ENCODE assay signal across 8 cellular contexts in genomic region chr11:92941676-92942571, GRCh38. TPM values are rescaled to one million over a fixed set of nuclear protein-coding genes. Genes with fewer than 3 reads are reported as not detected.
DNase-seq lines count a peak whose midpoint lies in the region; ATAC-seq and TF ChIP-seq lines count a peak whose summit lies in the region.

No MANE protein-coding gene starts in this region.

- WGBS in heart left ventricle, 4 donors: 34 to 36% (median 35%) methylated on average over 12 of the region's 12 CpGs

- peaks cover 0 to 14% (median 0%) of the 10 kb centered on the region in 9 donors for H3K27me3 ChIP-seq in heart left ventricle

- intact Hi-C loops in heart left ventricle (cut with DNase I): loop anchor here in 9 of 10 donors (2.0 to 10.0 kb wide), 6 partner anchors 280 to 713 kb away; partner anchors contain the start of gene SMCO4 (in 1 of the 9)
- intact Hi-C loops in Right ventricle myocardium inferior (cut with DNase I): loop anchor here (5.0 kb wide), 1 partner anchor 285 kb away; no protein-coding TSS in a partner anchor
- intact Hi-C loops in sciatic nerve (cut with DNase I): no loop called here

- no peak overlapping the region for H3K27ac ChIP-seq in heart left ventricle
- H3K27ac ChIP-seq in coronary artery: no peak overlapping the region

- H3K36me3 ChIP-seq in heart left ventricle: no peaks in the 10 kb centered on the region

- DNase-seq in heart left ventricle (no peak), Right ventricle myocardium inferior (ENCODE audit: missing footprints) (no peak), NCI-H526 treated with DMSO at 0.1 percent for 48 hours (lab: John Stamatoyannopoulos, UW) (peak; percentile 51), coronary artery (ENCODE audit: low spot score) (no peak), myocyte (ENCODE audit: low read depth) (peak; percentile 63), NCI-H2196 treated with DMSO at 0.1 percent for 48 hours (lab: John Stamatoyannopoulos, UW; ENCODE audit: unreplicated experiment) (no peak), sciatic nerve (ENCODE audit: low spot score) (no peak)

- H3K4me1 ChIP-seq in heart left ventricle: no peaks in the 10 kb centered on the region

- H3K9me3 ChIP-seq in heart left ventricle: peaks cover 0 to 4% (median 0%) of the 10 kb centered on the region in 12 donors

- ATAC-seq in heart left ventricle (no peak), Right ventricle myocardium inferior (no peak), HG02623 (IDR thresholded peaks at IDR 0.05; ENCODE audit: unreplicated experiment) (peak; percentile 73), sciatic nerve (no peak)

- no peak for TF ChIP-seq POLR2A in heart left ventricle (IDR thresholded peaks at IDR 0.05)

- no peak overlapping the region for H3K4me3 ChIP-seq in heart left ventricle
- H3K4me3 ChIP-seq in coronary artery: no peak overlapping the region

- TF ChIP-seq CTCF in heart left ventricle (IDR thresholded peaks at IDR 0.05) (peak; percentile 30 to 64 (median 50)), coronary artery (IDR thresholded peaks at IDR 0.05) (peak; percentile 41)

RNA-seq across cellular contexts. Expression of gene MTNR1B, which starts 27.5 kb away (rescaled TPM):
- total RNA-seq in heart left ventricle (not detected), Right ventricle myocardium inferior (not detected), myocyte (not detected in 2 replicates), sciatic nerve (not detected)
- polyA plus RNA-seq in heart left ventricle: not detected
- polyA plus RNA-seq in myocyte (2012): not detected

Comparison
In these comparisons a context has a peak if more than half of its experiments do, and no peak if none do; other contexts are left out.
1. DNase-seq: peak in NCI-H526 treated with DMSO at 0.1 percent for 48 hours (single experiment) and myocyte (single experiment); none in heart left ventricle (0 of 5), Right ventricle myocardium inferior (single experiment), coronary artery (single experiment), NCI-H2196 treated with DMSO at 0.1 percent for 48 hours (single experiment) and sciatic nerve (single experiment).